ENCODE assay signal across 8 cellular contexts in genomic region chr3:50155491-50155878, GRCh38. TPM values are rescaled to one million over a fixed set of nuclear protein-coding genes. Genes with fewer than 3 reads are reported as not detected.
DNase-seq lines count a peak whose midpoint lies in the region; ATAC-seq and TF ChIP-seq lines count a peak whose summit lies in the region.

No MANE protein-coding gene starts in this region.

- no peak for DNase-seq in T-helper 17 cell
- no peak for DNase-seq in fibroblast of the aortic adventitia (ENCODE audit: low read depth)
- DNase-seq in kidney glomerular epithelial cell (lab: John Stamatoyannopoulos, UW), result no peak
- no peak for DNase-seq in NK-92 treated with Interleukin-12 subunit alpha and Interleukin-12 subunit beta, amount 100 ng/mL, for 24 hours (lab: John Stamatoyannopoulos, UW)
- DNase-seq in HUDEP-2 (lab: John Stamatoyannopoulos, UW; ENCODE audit: unreplicated experiment in 76 of 76), result no peak

- H3K36me3 ChIP-seq in rectal smooth muscle tissue (ENCODE audit: control insufficient read depth, insufficient read depth, low read length), result no peaks in the 10 kb centered on the region

- ATAC-seq in GM18505 (IDR thresholded peaks at IDR 0.05; ENCODE audit: unreplicated experiment), result peak; percentile 4
- ATAC-seq in T-helper 17 cell, result no peak
- ATAC-seq in HG03135 (IDR thresholded peaks at IDR 0.05; ENCODE audit: unreplicated experiment), result no peak

- TF ChIP-seq POLR2A in GM18505 (IDR thresholded peaks at IDR 0.05; ENCODE audit: borderline replicate concordance, extremely low read depth, insufficient read depth, insufficient read length), result no peak

- H3K27me3 ChIP-seq in rectal smooth muscle tissue (ENCODE audit: control insufficient read depth, insufficient read depth, low read length), result no peaks in the 10 kb centered on the region

- H3K27me3 Mint-ChIP-seq in T-helper 17 cell, result peaks cover 26% of the 10 kb centered on the region

- no peak overlapping the region for H3K27ac Mint-ChIP-seq in T-helper 17 cell

- H3K36me3 Mint-ChIP-seq in T-helper 17 cell (ENCODE audit: low read depth), result peaks cover 6% of the 10 kb centered on the region

- no peak for TF ChIP-seq CTCF in fibroblast of the aortic adventitia (IDR thresholded peaks at IDR 0.05; ENCODE audit: insufficient read depth, low read length)

- H3K4me3 Mint-ChIP-seq in T-helper 17 cell, result peak overlapping the region; percentile 85

- H3K4me1 Mint-ChIP-seq in T-helper 17 cell, result peaks cover 22% of the 10 kb centered on the region

- H3K4me3 ChIP-seq in fibroblast of the aortic adventitia (ENCODE audit: low read depth, low read length), result peak overlapping the region; percentile 70
- peak overlapping the region; percentile 46 for H3K4me3 ChIP-seq in rectal smooth muscle tissue (ENCODE audit: low read length)

- no peak overlapping the region for H3K9ac ChIP-seq in rectal smooth muscle tissue (ENCODE audit: low read length)

- H3K9me3 ChIP-seq in T-helper 17 cell (ENCODE audit: control insufficient read depth, low read length, poor library complexity, severe bottlenecking), result no peaks in the 10 kb centered on the region

- H3K27ac ChIP-seq in rectal smooth muscle tissue (ENCODE audit: low read depth, low read length), result no peak overlapping the region

- peaks cover 5% of the 10 kb centered on the region for H3K4me1 ChIP-seq in rectal smooth muscle tissue (ENCODE audit: control insufficient read depth, insufficient read depth, low read length)

RNA-seq across cellular contexts. Expression of gene SEMA3F, which starts 0.4 kb away (rescaled TPM):
- under 1 TPM in 1 of 2 donors, not detected in 1; 0.18 TPM for total RNA-seq in T-helper 17 cell
- 0.74 and 3.5 TPM in 2 replicates for total RNA-seq in fibroblast of the aortic adventitia (ENCODE audit: low replicate concordance)

RNA-seq across cellular contexts. Expression of gene GNAT1, which starts 35.9 kb away (rescaled TPM):
- total RNA-seq in T-helper 17 cell (under 1 TPM in 1 of 2 donors, not detected in 1; 0.10 TPM), fibroblast of the aortic adventitia (ENCODE audit: low replicate concordance) (not detected in 2 replicates)

RNA-seq across cellular contexts. Expression of gene SLC38A3, which starts 49.6 kb away (rescaled TPM):
- total RNA-seq in T-helper 17 cell (under 1 TPM in 1 of 2 donors, not detected in 1; 0.78 TPM), fibroblast of the aortic adventitia (ENCODE audit: low replicate concordance) (0.27 TPM in 1 of 2 replicates, not detected in the other)
